ENCODE assay signal across 17 cellular contexts in genomic region chr16:83806721-83807120, GRCh38. TPM values are rescaled to one million over a fixed set of nuclear protein-coding genes. Genes with fewer than 3 reads are reported as not detected.
DNase-seq lines count a peak whose midpoint lies in the region; ATAC-seq and TF ChIP-seq lines count a peak whose summit lies in the region.
"Had no signal": no experiment of that assay in that cellular context is flagged by ENCODE, and none has a peak within 500 bp of the region (broad histone marks: within the 10 kb centered on the region; RNA-seq: fewer than 3 reads in every experiment).

No MANE protein-coding gene starts in this region.

- no peak overlapping the region for H2AFZ ChIP-seq in IMR-90 (replicated peaks; ENCODE audit: low read length, poor library complexity)

- no peak overlapping the region for H2AK9ac ChIP-seq in IMR-90 (replicated peaks; ENCODE audit: low read depth, low read length, poor library complexity)

- H2AK5ac ChIP-seq in IMR-90 (ENCODE audit: low read depth, low read length), result no peak overlapping the region

- H3K36me3 Mint-ChIP-seq in CD8-positive, alpha-beta T cell, result peaks cover 25% of the 10 kb centered on the region
- H3K36me3 Mint-ChIP-seq in activated naive CD8-positive, alpha-beta T cell treated with anti-CD3 and anti-CD28 coated beads for 36 hours, result peaks cover 21% of the 10 kb centered on the region
- H3K36me3 Mint-ChIP-seq in nephron (ENCODE audit: low read depth), result peaks cover 22% of the 10 kb centered on the region

- no TSS peak for BruUV-seq in IMR-90 (replicated peaks; lab: Mats Ljungman, UMichigan)

- TF ChIP-seq POLR2A in IMR-90 (IDR thresholded peaks at IDR 0.05; ENCODE audit: low read depth, low read length), result no peak

- CTCF ChIA-PET in CD8-positive, alpha-beta T cell (lab: Charles Lee), result no interaction called here
- CTCF ChIA-PET in IMR-90 (lab: Yijun Ruan, JAX), result no interaction called here

- H3K56ac ChIP-seq in IMR-90 (ENCODE audit: extremely low read depth, insufficient read depth, low read length), result no peak overlapping the region

- H3K4me3 ChIP-seq in CD8-positive, alpha-beta T cell (ENCODE audit: low read depth, low read length), result no peak overlapping the region
- no peak overlapping the region for H3K4me3 ChIP-seq in IMR-90 (ENCODE audit: insufficient read depth, low read depth, low read length)

- no peak overlapping the region for H3K18ac ChIP-seq in IMR-90 (ENCODE audit: low read depth, low read length)

- POLR2A ChIA-PET in CD8-positive, alpha-beta T cell (lab: Charles Lee), result no interaction called here
- POLR2A ChIA-PET in IMR-90 (lab: Charles Lee; ENCODE audit: unreplicated experiment), result no interaction called here

- no peak overlapping the region for H4K5ac ChIP-seq in IMR-90 (ENCODE audit: low read depth, low read length)

- peaks cover 9% of the 10 kb centered on the region; the same call in 1 of the 2 replicates for H4K20me1 ChIP-seq in IMR-90 (ENCODE audit: insufficient read depth, low read length)

- no peak overlapping the region for H2BK5ac ChIP-seq in IMR-90 (ENCODE audit: low read depth, low read length, poor library complexity, severe bottlenecking)

- H3K14ac ChIP-seq in IMR-90 (replicated peaks; ENCODE audit: low read depth, low read length), result no peak overlapping the region

- no peak for TF ChIP-seq CTCF in CD8-positive, alpha-beta T cell (IDR thresholded peaks at IDR 0.05)
- no peak for TF ChIP-seq CTCF in IMR-90 (conservative IDR thresholded peaks at IDR 0.05; ENCODE audit: low read depth, low read length)
- no peak for TF ChIP-seq CTCF in nephron (IDR thresholded peaks at IDR 0.05; ENCODE audit: unreplicated experiment in 3 of 3)

- intact Hi-C loops in CD8-positive, alpha-beta T cell (cut with DNase I, micrococcal nuclease), result loop anchor here (1.0 to 10.0 kb wide), 8 partner anchors 93 to 1998 kb away; partner anchors contain the start of genes DNAAF1 (in 1 of the 2), HSDL1 (in 1 of the 2), KIAA0513 (in 1 of the 2) and MEAK7 (in 1 of the 2)
- intact Hi-C loops in IMR-90 (cut with micrococcal nuclease), result loop anchor here (5.0 kb wide), 1 partner anchor 119 kb away; no protein-coding TSS in a partner anchor

- H3K4me1 Mint-ChIP-seq in CD8-positive, alpha-beta T cell (ENCODE audit: low read depth), result peaks cover 36% of the 10 kb centered on the region
- H3K4me1 Mint-ChIP-seq in activated naive CD8-positive, alpha-beta T cell treated with anti-CD3 and anti-CD28 coated beads for 36 hours, result peaks cover 25% of the 10 kb centered on the region
- H3K4me1 Mint-ChIP-seq in nephron, result peaks cover 24% of the 10 kb centered on the region

- H2BK20ac ChIP-seq in IMR-90 (ENCODE audit: low read depth, low read length), result no peak overlapping the region

- no peak overlapping the region for H3K27ac ChIP-seq in CD8-positive, alpha-beta T cell (ENCODE audit: low read depth, low read length)
- H3K27ac ChIP-seq in IMR-90 (ENCODE audit: insufficient read depth, low read length), result no peak overlapping the region

- no peaks in the 10 kb centered on the region for H3K9me3 ChIP-seq in CD8-positive, alpha-beta T cell (ENCODE audit: low read length)
- H3K9me3 ChIP-seq in IMR-90 (ENCODE audit: control insufficient read depth, insufficient read depth, low read length), result no peaks in the 10 kb centered on the region

- peaks cover 12 to 24% of the 10 kb centered on the region in 2 experiments for H3K79me1 ChIP-seq in IMR-90 (ENCODE audit: low read depth in 1 of 2, low read length in 2 of 2)

- no peak overlapping the region for H2BK15ac ChIP-seq in IMR-90 (ENCODE audit: low read depth, low read length)

- no peak overlapping the region for H3K23ac ChIP-seq in IMR-90 (ENCODE audit: low read depth, low read length)

- no peak overlapping the region for H4K91ac ChIP-seq in IMR-90 (ENCODE audit: insufficient read depth, low read depth, low read length)

- no peak overlapping the region for H2BK120ac ChIP-seq in IMR-90 (ENCODE audit: low read depth, low read length)

- no peak overlapping the region for H3K4ac ChIP-seq in IMR-90 (ENCODE audit: low read depth, low read length)

- H3K4me2 ChIP-seq in IMR-90 (ENCODE audit: low read depth, low read length), result no peak overlapping the region

- dilution Hi-C loops in IMR-90 (cut with HindIII; ENCODE audit: low sequenced_read_pairs, unreplicated experiment), result no loop called here

- no peaks in the 10 kb centered on the region for H3K36me3 ChIP-seq in CD8-positive, alpha-beta T cell (ENCODE audit: insufficient read depth, low read length)
- H3K36me3 ChIP-seq in IMR-90 (ENCODE audit: control insufficient read depth, insufficient read depth, low read length), result no peaks in the 10 kb centered on the region

- H3K4me1 ChIP-seq in CD8-positive, alpha-beta T cell (ENCODE audit: insufficient read depth, low read length), result peaks cover 10% of the 10 kb centered on the region
- H3K4me1 ChIP-seq in IMR-90 (ENCODE audit: control insufficient read depth, insufficient read depth, low read length), result peaks cover 12% of the 10 kb centered on the region

- H3K27me3 ChIP-seq in CD8-positive, alpha-beta T cell (ENCODE audit: insufficient read depth, low read length), result no peaks in the 10 kb centered on the region
- no peaks in the 10 kb centered on the region for H3K27me3 ChIP-seq in IMR-90 (ENCODE audit: control insufficient read depth, insufficient read depth, low read length)

- no peak for ATAC-seq in CD8-positive, alpha-beta T cell
- ATAC-seq in IMR-90 (ENCODE audit: low read depth) (no peak), GM18858 (IDR thresholded peaks at IDR 0.05; ENCODE audit: unreplicated experiment) (no peak), HG02840 (IDR thresholded peaks at IDR 0.05; ENCODE audit: low FRiP score, unreplicated experiment) (no peak), HG02973 (IDR thresholded peaks at IDR 0.05; ENCODE audit: unreplicated experiment) (no peak)

- no peak for DNase-seq in CD8-positive, alpha-beta T cell
- DNase-seq in IMR-90, result no peak
- DNase-seq in activated naive CD8-positive, alpha-beta T cell treated with anti-CD3 and anti-CD28 coated beads for 36 hours, result no peak
- no peak for DNase-seq in stimulated activated CD4-positive, alpha-beta T cell treated with anti-CD3 and anti-CD28 coated beads, Interleukin-12 subunit alpha, Interleukin-12 subunit beta, amount 100 ng/mL, for 4 hours
- DNase-seq: cerebellar nuclear complex; COR-L47; GOT3; kidney glomerular epithelial cell; NCI-H2081 treated with DMSO at 0.1 percent for 48 hours; NCI-H69; right cardiac atrium; stimulated activated naive CD8-positive, alpha-beta T cell treated with anti-CD3 and anti-CD28 coated beads, Interleukin-15, Interleukin-2, amounts not matched to agents 100 U/mL and 50 U/mL, for 24 hours; T-helper 9 cell had no signal

- H4K8ac ChIP-seq in IMR-90 (ENCODE audit: low read depth in 2 of 2, low read length in 2 of 2), result peak overlapping the region; percentile 77 to 100; a peak in 1 of 4 replicates

- H3K4me3 Mint-ChIP-seq in CD8-positive, alpha-beta T cell, result peak overlapping the region; percentile 98
- no peak overlapping the region for H3K4me3 Mint-ChIP-seq in activated naive CD8-positive, alpha-beta T cell treated with anti-CD3 and anti-CD28 coated beads for 36 hours
- peak overlapping the region; percentile 98 to 99 (median 99) for H3K4me3 Mint-ChIP-seq in nephron

- no peak for TF ChIP-seq RAD21 in IMR-90 (IDR thresholded peaks at IDR 0.05; ENCODE audit: low read length)

- H3K27ac Mint-ChIP-seq in CD8-positive, alpha-beta T cell, result no peak overlapping the region
- H3K27ac Mint-ChIP-seq in activated naive CD8-positive, alpha-beta T cell treated with anti-CD3 and anti-CD28 coated beads for 36 hours, result peak overlapping the region; percentile 84
- H3K27ac Mint-ChIP-seq in nephron, result peak overlapping the region; percentile 74 to 92 (median 90)

- no peaks in the 10 kb centered on the region for H3K9me3 Mint-ChIP-seq in CD8-positive, alpha-beta T cell
- H3K9me3 Mint-ChIP-seq in activated naive CD8-positive, alpha-beta T cell treated with anti-CD3 and anti-CD28 coated beads for 36 hours, result peaks cover 2% of the 10 kb centered on the region
- no peaks in the 10 kb centered on the region for H3K9me3 Mint-ChIP-seq in nephron

- H3K9ac ChIP-seq in IMR-90 (ENCODE audit: low read depth, low read length), result no peak overlapping the region

- WGBS in IMR-90 (ENCODE audit: extremely low coverage in 2 of 2, insufficient read length in 1 of 2), 2 experiments, result 100% methylated on average over 1 of the region's 6 CpGs; no CpG with 5 or more reads in 1 of the 2 experiments

- no peaks in the 10 kb centered on the region for H3K27me3 Mint-ChIP-seq in CD8-positive, alpha-beta T cell (ENCODE audit: low read depth)
- H3K27me3 Mint-ChIP-seq in activated naive CD8-positive, alpha-beta T cell treated with anti-CD3 and anti-CD28 coated beads for 36 hours, result no peaks in the 10 kb centered on the region
- H3K27me3 Mint-ChIP-seq in nephron (ENCODE audit: low read depth), result peaks cover 8% of the 10 kb centered on the region

- in situ Hi-C loops in IMR-90 (cut with MboI; ENCODE audit: low sequenced_read_pairs), result no loop called here

- peaks cover 5% of the 10 kb centered on the region for H3K9me1 ChIP-seq in IMR-90 (ENCODE audit: insufficient read depth, low read length)

TF ChIP-seq in IMR-90, 13 proteins besides CTCF, POLR2A, EP300 and RAD21 (continues in another document):
- TF ChIP-seq RCOR1 (IDR thresholded peaks at IDR 0.05; ENCODE audit: insufficient replicate concordance, low read length) (no peak), NFE2L2 (IDR thresholded peaks at IDR 0.05; ENCODE audit: low read depth, low read length) (no peak), CHD1 (IDR thresholded peaks at IDR 0.05; ENCODE audit: low read depth, low read length) (no peak), ELK1 (IDR thresholded peaks at IDR 0.05; ENCODE audit: borderline replicate concordance, low read depth, low read length) (no peak), CEBPB (IDR thresholded peaks at IDR 0.05; ENCODE audit: low read depth, low read length) (no peak), FOS (IDR thresholded peaks at IDR 0.05; ENCODE audit: low read depth, low read length) (no peak), MXI1 (IDR thresholded peaks at IDR 0.05; ENCODE audit: borderline replicate concordance, low read depth, low read length) (no peak)

RNA-seq across cellular contexts. Expression of gene HSBP1, which starts 1.1 kb away (rescaled TPM):
- total RNA-seq in CD8-positive, alpha-beta T cell, result 10 to 100 TPM; 17.5 to 24.1 TPM
- 8.8 and 20.6 TPM in 2 replicates for total RNA-seq in IMR-90 (2012; rRNA removed)
- polyA plus RNA-seq in IMR-90 (2012; rRNA removed), result 65.2 and 125 TPM in 2 replicates
- 4.9 and 5.5 TPM in 2 replicates for polyA plus RNA-seq in IMR-90 (2012; cell fraction: cytosol; rRNA removed)
- 5.2 and 22.2 TPM in 2 replicates for polyA plus RNA-seq in IMR-90 (2012; cell fraction: nucleus; rRNA removed; ENCODE audit: low replicate concordance)
- 10 to 100 TPM; 70.6 to 82.0 TPM for total RNA-seq in activated naive CD8-positive, alpha-beta T cell treated with anti-CD3 and anti-CD28 coated beads for 36 hours
